In the genomic region with DNA sequence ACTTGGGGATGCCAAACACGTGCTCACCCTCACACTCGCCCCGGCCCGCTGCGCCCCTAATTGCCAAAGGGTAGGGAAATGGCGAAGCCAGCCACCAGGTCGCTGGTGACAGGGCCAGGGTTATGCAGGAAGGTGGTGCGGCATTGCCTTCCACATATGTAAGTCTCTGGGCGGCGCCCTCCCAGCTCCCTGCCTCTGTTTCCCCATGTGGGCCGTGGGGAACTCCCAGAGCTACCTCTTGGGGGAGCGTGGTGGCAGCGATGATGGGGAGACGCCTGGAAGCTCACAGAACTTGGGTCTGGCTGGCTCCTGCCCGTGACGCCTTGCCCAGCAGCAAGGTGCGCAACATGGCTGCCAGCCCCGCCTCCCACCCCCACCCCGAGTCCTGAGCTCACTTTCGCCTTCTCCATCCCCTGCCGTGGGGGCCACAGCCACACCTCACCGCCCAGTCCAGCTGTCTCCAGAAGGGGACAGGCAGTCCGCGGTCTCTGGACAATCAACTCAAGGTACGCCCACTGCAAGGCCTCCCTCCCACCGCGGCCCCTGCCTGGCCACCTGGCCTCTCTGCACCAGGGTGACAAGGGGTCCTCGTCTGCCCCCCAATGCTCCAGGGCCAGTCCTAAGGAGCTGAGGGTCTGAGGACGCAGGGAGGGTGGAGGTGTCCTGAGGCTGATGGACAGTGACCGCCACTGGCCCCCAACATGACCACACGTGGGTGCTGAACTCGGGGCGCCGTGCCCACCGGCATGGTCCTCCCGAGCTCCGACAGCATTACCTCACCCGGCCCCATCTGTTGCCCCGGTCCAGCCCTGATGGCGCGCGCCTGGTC, we compare ENCODE assay signal across 1 cellular context.
TF ChIP-seq lines count a peak whose summit lies in the region.

No MANE protein-coding gene starts in this region.

TF ChIP-seq in GM12878, 131 proteins besides CTCF, POLR2A, EP300 and RAD21:
- TF ChIP-seq MTA2 (IDR thresholded peaks at IDR 0.05; ENCODE audit: low read depth) = no peak
- no peak for TF ChIP-seq NFXL1 (IDR thresholded peaks at IDR 0.05; ENCODE audit: borderline replicate concordance)
- TF ChIP-seq, protein P1, sequence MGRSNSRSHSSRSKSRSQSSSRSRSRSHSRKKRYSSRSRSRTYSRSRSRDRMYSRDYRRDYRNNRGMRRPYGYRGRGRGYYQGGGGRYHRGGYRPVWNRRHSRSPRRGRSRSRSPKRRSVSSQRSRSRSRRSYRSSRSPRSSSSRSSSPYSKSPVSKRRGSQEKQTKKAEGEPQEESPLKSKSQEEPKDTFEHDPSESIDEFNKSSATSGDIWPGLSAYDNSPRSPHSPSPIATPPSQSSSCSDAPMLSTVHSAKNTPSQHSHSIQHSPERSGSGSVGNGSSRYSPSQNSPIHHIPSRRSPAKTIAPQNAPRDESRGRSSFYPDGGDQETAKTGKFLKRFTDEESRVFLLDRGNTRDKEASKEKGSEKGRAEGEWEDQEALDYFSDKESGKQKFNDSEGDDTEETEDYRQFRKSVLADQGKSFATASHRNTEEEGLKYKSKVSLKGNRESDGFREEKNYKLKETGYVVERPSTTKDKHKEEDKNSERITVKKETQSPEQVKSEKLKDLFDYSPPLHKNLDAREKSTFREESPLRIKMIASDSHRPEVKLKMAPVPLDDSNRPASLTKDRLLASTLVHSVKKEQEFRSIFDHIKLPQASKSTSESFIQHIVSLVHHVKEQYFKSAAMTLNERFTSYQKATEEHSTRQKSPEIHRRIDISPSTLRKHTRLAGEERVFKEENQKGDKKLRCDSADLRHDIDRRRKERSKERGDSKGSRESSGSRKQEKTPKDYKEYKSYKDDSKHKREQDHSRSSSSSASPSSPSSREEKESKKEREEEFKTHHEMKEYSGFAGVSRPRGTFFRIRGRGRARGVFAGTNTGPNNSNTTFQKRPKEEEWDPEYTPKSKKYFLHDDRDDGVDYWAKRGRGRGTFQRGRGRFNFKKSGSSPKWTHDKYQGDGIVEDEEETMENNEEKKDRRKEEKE (IDR thresholded peaks at IDR 0.05) = no peak
- TF ChIP-seq POLR2AphosphoS2 (IDR thresholded peaks at IDR 0.05; ENCODE audit: low read depth, low read length) = peak; percentile 42; the same call in 1 of the 2 replicates
- TF ChIP-seq SUZ12 (IDR thresholded peaks at IDR 0.05; ENCODE audit: unreplicated experiment) = no peak
- TF ChIP-seq USF1 (IDR thresholded peaks at IDR 0.05; ENCODE audit: borderline replicate concordance, extremely low read length, insufficient read depth, low read depth, low read length) = no peak
- no peak for TF ChIP-seq SMAD1 (IDR thresholded peaks at IDR 0.05; ENCODE audit: low read depth, partially characterized antibody)
TF ChIP-seq in GM12878: peak in this region for 1.
